ENCODE assay signal across 2 cellular contexts in the genomic region with DNA sequence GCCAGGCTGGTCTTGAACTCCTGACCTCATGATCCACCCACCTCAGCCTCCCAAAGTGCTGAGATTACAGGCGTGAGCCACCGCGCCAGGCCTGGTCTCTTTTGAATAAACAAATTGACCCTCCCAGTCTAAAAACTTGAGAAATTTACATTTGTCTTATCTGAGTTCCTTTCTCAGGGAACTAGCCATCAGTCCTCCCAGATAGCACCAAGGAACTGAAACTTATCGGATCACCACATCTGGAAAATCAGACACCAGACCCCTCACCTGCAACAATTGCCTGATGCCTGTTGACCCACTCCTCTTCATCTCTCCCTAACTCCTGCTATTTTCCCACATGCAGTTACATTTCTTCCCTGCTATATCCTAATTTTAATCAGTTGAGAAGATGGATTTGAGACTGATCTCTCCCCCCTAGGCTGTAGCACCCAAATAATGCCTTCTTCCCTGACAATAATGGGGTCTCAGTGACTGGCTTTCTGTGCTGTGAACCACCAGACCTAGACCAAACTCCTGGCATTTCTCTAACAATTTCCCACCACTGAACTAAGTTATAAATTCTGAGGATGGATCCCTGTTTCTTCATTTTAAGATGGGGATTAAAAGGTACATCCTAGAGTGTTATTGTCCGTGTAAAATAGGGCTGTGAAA.
TF ChIP-seq lines count a peak whose summit lies in the region.

No MANE protein-coding gene starts in this region.

TF ChIP-seq in endothelial cell of umbilical vein, 7 proteins besides CTCF, POLR2A, EP300 and RAD21 (continued from another document):
- TF ChIP-seq FOS (IDR thresholded peaks at IDR 0.05; ENCODE audit: borderline replicate concordance, insufficient read depth, low read length): no peak
- no peak for TF ChIP-seq MYC (IDR thresholded peaks at IDR 0.05; ENCODE audit: low read depth, low read length)
- no peak for TF ChIP-seq JUN (IDR thresholded peaks at IDR 0.05; ENCODE audit: borderline replicate concordance, insufficient read depth, insufficient read length, low read depth)
- no peak for TF ChIP-seq POLR2AphosphoS5 (IDR thresholded peaks at IDR 0.05; ENCODE audit: insufficient read depth, low read depth, low read length)
- TF ChIP-seq, protein P1, sequence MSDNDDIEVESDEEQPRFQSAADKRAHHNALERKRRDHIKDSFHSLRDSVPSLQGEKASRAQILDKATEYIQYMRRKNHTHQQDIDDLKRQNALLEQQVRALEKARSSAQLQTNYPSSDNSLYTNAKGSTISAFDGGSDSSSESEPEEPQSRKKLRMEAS (IDR thresholded peaks at IDR 0.05; ENCODE audit: insufficient read depth, insufficient read length): no peak

TF ChIP-seq in GM12891, 5 proteins besides CTCF, POLR2A, EP300 and RAD21 (continued from another document):
- TF ChIP-seq POLR2AphosphoS5 (IDR thresholded peaks at IDR 0.05; ENCODE audit: low read depth, low read length): no peak
